15 cellular contexts compared by ENCODE assay signal in genomic region chr11:131656179-131656838, GRCh38.
"Had no signal": no experiment of that assay in that cellular context is flagged by ENCODE, and none has a peak within 500 bp of the region (broad histone marks: within the 10 kb centered on the region; RNA-seq: fewer than 3 reads in every experiment).

No MANE protein-coding gene starts in this region.

- ATAC-seq: activated naive CD4-positive, alpha-beta T cell treated with anti-CD3 and anti-CD28 coated beads, Interleukin-2, amount 50 U/mL, for 72 hours; stimulated activated naive B cell treated with anti-CD40 and anti-IgM and Interleukin-4, amounts not matched to agents 10 μg/mL and 1 μg/mL and 100 μg/mL, for 72 hours had no signal

- DNase-seq: activated B cell treated with CpG ODN at 0.5 μM for 24 hours; activated effector memory CD4-positive, alpha-beta T cell treated with Interleukin-2 at 50 U/mL for 16 hours; activated T-cell treated with anti-CD3 and anti-CD28 coated beads, Interleukin-2, amount 50 U/mL, for 1 hour; amniotic stem cell; brain microvascular endothelial cell; dorsolateral prefrontal cortex; foreskin melanocyte; immature natural killer cell; naive B cell; sigmoid colon; stimulated activated CD4-positive, alpha-beta T cell treated with anti-CD3 and anti-CD28 coated beads, Interleukin-2, amount 100 ng/mL, for 24 hours; stimulated activated naive B cell treated with anti-CD40 and anti-IgM and Interleukin-4, amounts not matched to agents 10 μg/mL and 1 μg/mL and 100 μg/mL, for 72 hours; upper lobe of left lung had no signal

- H3K36me3 ChIP-seq: brain microvascular endothelial cell, sigmoid colon, upper lobe of left lung had no signal

- H3K4me1 ChIP-seq: upper lobe of left lung had no signal

- H3K27ac ChIP-seq: brain microvascular endothelial cell, sigmoid colon, upper lobe of left lung had no signal

- H3K27me3 ChIP-seq: brain microvascular endothelial cell, dorsolateral prefrontal cortex, sigmoid colon, upper lobe of left lung had no signal

- H3K4me3 ChIP-seq: dorsolateral prefrontal cortex, lung, sigmoid colon, upper lobe of left lung had no signal

- H3K9me3 ChIP-seq: sigmoid colon, upper lobe of left lung had no signal
